ENCODE assay signal across 21 cellular contexts in genomic region chr16:87425941-87426340, GRCh38. TPM values are rescaled to one million over a fixed set of nuclear protein-coding genes. Genes with fewer than 3 reads are reported as not detected.
A peak's percentile ranks its signal among the peaks of the same experiment; 100 is the strongest.
DNase-seq lines count a peak whose midpoint lies in the region; ATAC-seq, FAIRE-seq and TF ChIP-seq lines count a peak whose summit lies in the region.
"Had no signal": no experiment of that assay in that cellular context is flagged by ENCODE, and none has a peak within 500 bp of the region (broad histone marks: within the 10 kb centered on the region; RNA-seq: fewer than 3 reads in every experiment).

No MANE protein-coding gene starts in this region.

- intact Hi-C loops in posterior vena cava (cut with DNase I): no loop called here

- H2BK120ac ChIP-seq in H1 (replicated peaks; ENCODE audit: low read depth, low read length): no peak overlapping the region

- no peaks in the 10 kb centered on the region for H3K36me3 Mint-ChIP-seq in activated CD4-positive, alpha-beta memory T cell treated with anti-CD3 and anti-CD28 coated beads, Interleukin-2, amount 10 ng/mL, durations not matched to agents 7 days and 5 days (ENCODE audit: low read depth)

- H2AFZ ChIP-seq in H1 (ENCODE audit: low read length): no peak overlapping the region
- H2AFZ ChIP-seq: GM23248 had no signal

- no peak overlapping the region for H2BK15ac ChIP-seq in H1 (ENCODE audit: low read length)

- no peak overlapping the region; the same call in 1 of the 2 replicates for H3K18ac ChIP-seq in H1 (ENCODE audit: extremely low read depth, low read length)

- no peak overlapping the region for H3K14ac ChIP-seq in H1 (ENCODE audit: insufficient read length)

- no peak overlapping the region for H3K27ac Mint-ChIP-seq in activated CD4-positive, alpha-beta memory T cell treated with anti-CD3 and anti-CD28 coated beads, Interleukin-2, amount 10 ng/mL, durations not matched to agents 7 days and 5 days

- no peak overlapping the region for H2BK20ac ChIP-seq in H1 (ENCODE audit: low read length)

- H3K23me2 ChIP-seq in H1 (ENCODE audit: low read depth, low read length): no peaks in the 10 kb centered on the region

- no peaks in the 10 kb centered on the region for H3K27me3 ChIP-seq in H1 (replicated peaks in 1 of 4; ENCODE audit: control insufficient read depth in 3 of 4, extremely low read depth in 1 of 4, insufficient read depth in 3 of 4, low read length in 3 of 4)
- H3K27me3 ChIP-seq: BE2C had no signal

- H3K4me3 ChIP-seq in H1 (ENCODE audit: extremely low read depth in 1 of 4, insufficient read depth in 2 of 4, low read depth in 3 of 4, low read length in 4 of 4): no peak overlapping the region
- H3K4me3 ChIP-seq: GM23248 had no signal

- peaks cover 0 to 3% (median 1%) of the 10 kb centered on the region in 4 experiments; a peak in 3 of 8 replicates for H3K36me3 ChIP-seq in H1 (ENCODE audit: control insufficient read depth in 2 of 4, insufficient read depth in 4 of 4, low read length in 3 of 4)

- H3K79me2 ChIP-seq in H1 (ENCODE audit: control insufficient read depth in 1 of 2, insufficient read depth in 2 of 2, low read length in 2 of 2): no peaks in the 10 kb centered on the region

- H3K9me3 Mint-ChIP-seq in activated CD4-positive, alpha-beta memory T cell treated with anti-CD3 and anti-CD28 coated beads, Interleukin-2, amount 10 ng/mL, durations not matched to agents 7 days and 5 days: no peaks in the 10 kb centered on the region
- H3K9me3 Mint-ChIP-seq: CD4-positive, CD25-positive, alpha-beta regulatory T cell; CD8-positive, alpha-beta memory T cell had no signal

- TF ChIP-seq CTCF in H1 (IDR thresholded peaks at IDR 0.05; ENCODE audit: control extremely low read depth in 1 of 3, insufficient read depth in 1 of 3, low read depth in 1 of 3, low read length in 3 of 3): no peak

- no peak overlapping the region for H2BK12ac ChIP-seq in H1 (ENCODE audit: low read depth, low read length)

- ATAC-seq in HG02852 (IDR thresholded peaks at IDR 0.05; ENCODE audit: unreplicated experiment): no peak
- no peak for ATAC-seq in HG02938 (IDR thresholded peaks at IDR 0.05; ENCODE audit: unreplicated experiment)

- FAIRE-seq in H1 (lab: Jason Lieb, UNC): no peak
- FAIRE-seq: A204.1, D721Med, GM12892, GM18507 had no signal

- no peak overlapping the region for H3K56ac ChIP-seq in H1 (replicated peaks; ENCODE audit: insufficient read length, low read depth, low read length)

- H3K4me1 Mint-ChIP-seq in activated CD4-positive, alpha-beta memory T cell treated with anti-CD3 and anti-CD28 coated beads, Interleukin-2, amount 10 ng/mL, durations not matched to agents 7 days and 5 days: peaks cover 3% of the 10 kb centered on the region

- H3K27me3 Mint-ChIP-seq in activated CD4-positive, alpha-beta memory T cell treated with anti-CD3 and anti-CD28 coated beads, Interleukin-2, amount 10 ng/mL, durations not matched to agents 7 days and 5 days: no peaks in the 10 kb centered on the region
- H3K27me3 Mint-ChIP-seq: CD4-positive, CD25-positive, alpha-beta regulatory T cell; CD8-positive, alpha-beta memory T cell had no signal

- H4K91ac ChIP-seq in H1 (replicated peaks; ENCODE audit: insufficient read length, low read length): peak overlapping the region; percentile 5

- no peak for TF ChIP-seq POLR2A in H1 (IDR thresholded peaks at IDR 0.05; ENCODE audit: control extremely low read depth in 1 of 2, low read depth in 2 of 2, low read length in 2 of 2)

- H3K79me1 ChIP-seq in H1 (ENCODE audit: low read depth, low read length): no peaks in the 10 kb centered on the region; the same call in 1 of the 2 replicates

- peak; percentile 7 for DNase-seq in D341Med (ENCODE audit: low spot score)
- peak; percentile 60 for DNase-seq in G401 (ENCODE audit: low spot score)
- DNase-seq in H1 (ENCODE audit: low read depth in 1 of 2, low spot score in 2 of 2): no peak
- peak; percentile 48 for DNase-seq in posterior vena cava (ENCODE audit: low spot score)
- DNase-seq in activated CD4-positive, alpha-beta memory T cell treated with anti-CD3 and anti-CD28 coated beads, Interleukin-2, amount 10 ng/mL, durations not matched to agents 7 days and 5 days: no peak
- no peak for DNase-seq in NCI-H69 (lab: John Stamatoyannopoulos, UW)
- DNase-seq: ACHN; BE2C; C1 segment of cervical spinal cord; CD4-positive, CD25-positive, alpha-beta regulatory T cell; CD8-positive, alpha-beta memory T cell; COR-L47; GDM1; GM23248 had no signal

- no peak overlapping the region for H2AK5ac ChIP-seq in H1 (ENCODE audit: low read depth, low read length)

- no peak overlapping the region for H3K4ac ChIP-seq in H1 (replicated peaks; ENCODE audit: insufficient read length, low read depth, low read length)

- no peaks in the 10 kb centered on the region for H3K9me3 ChIP-seq in H1 (ENCODE audit: insufficient read depth in 2 of 2, low read depth in 1 of 2, low read length in 1 of 2)
- H3K9me3 ChIP-seq: BE2C had no signal

- no peak overlapping the region for H3K23ac ChIP-seq in H1 (ENCODE audit: insufficient read length)

- H3K27ac ChIP-seq in H1 (ENCODE audit: low read depth, low read length): no peak overlapping the region
- H3K27ac ChIP-seq: GM23248, HL-60 had no signal

- peaks cover 3 to 10% of the 10 kb centered on the region in 2 experiments for H4K20me1 ChIP-seq in H1 (replicated peaks in 1 of 2; ENCODE audit: control insufficient read depth in 1 of 2, insufficient read depth in 2 of 2, low read length in 2 of 2)

- H2BK5ac ChIP-seq in H1 (ENCODE audit: low read depth, low read length): 0 out of 2 replicates have a peak overlapping the region, but pooled peaks have one; percentile 37

- POLR2A ChIA-PET in H1 (lab: Charles Lee; ENCODE audit: partially characterized antibody): interaction anchor here (1.2 to 1.3 kb wide), 2 partner anchors 10 to 13 kb away, joined by 4 read pairs; no protein-coding TSS in a partner anchor
- POLR2A ChIA-PET in activated CD4-positive, alpha-beta memory T cell treated with anti-CD3 and anti-CD28 coated beads, Interleukin-2, amount 10 ng/mL, durations not matched to agents 7 days and 5 days (lab: Charles Lee): no interaction called here

- H3K4me2 ChIP-seq in H1 (ENCODE audit: insufficient read depth in 1 of 2, low read depth in 2 of 2, low read length in 2 of 2): peak overlapping the region; percentile 34 to 46; a peak in 2 of 4 replicates

- TF ChIP-seq RAD21 in H1 (IDR thresholded peaks at IDR 0.05 in 1 of 2, conservative IDR thresholded peaks at IDR 0.05 in 1 of 2; ENCODE audit: low read depth in 2 of 2, low read length in 2 of 2): no peak

- in situ Hi-C loops in G401 (cut with HindIII; ENCODE audit: low sequenced_read_pairs): no loop called here

- H3K4me1 ChIP-seq in H1 (replicated peaks in 1 of 4; ENCODE audit: control insufficient read depth in 3 of 4, insufficient read depth in 4 of 4, low read length in 3 of 4): peaks cover 5 to 17% (median 11%) of the 10 kb centered on the region in 4 experiments
- H3K4me1 ChIP-seq: BE2C had no signal

- CTCF ChIA-PET in H1 (lab: Charles Lee; ENCODE audit: partially characterized antibody): interaction anchor here (1.0 to 4.6 kb wide), 6 partner anchors 9 to 210 kb away, joined by 3 to 22 read pairs (median 10); no protein-coding TSS in a partner anchor
- CTCF ChIA-PET in activated CD4-positive, alpha-beta memory T cell treated with anti-CD3 and anti-CD28 coated beads, Interleukin-2, amount 10 ng/mL, durations not matched to agents 7 days and 5 days (lab: Charles Lee): interaction anchor here (1.4 to 1.6 kb wide), 2 partner anchors 9 to 37 kb away, joined by 3 to 5 read pairs; no protein-coding TSS in a partner anchor

- no peak for TF ChIP-seq EP300 in H1 (IDR thresholded peaks at IDR 0.05; ENCODE audit: borderline replicate concordance in 1 of 2, low read depth in 2 of 2, low read length in 2 of 2)

- WGBS in H1 (ENCODE audit: extremely low coverage in 1 of 2, insufficient coverage in 1 of 2, insufficient read length in 1 of 2, insufficient replicate concordance in 2 of 2, low coverage in 1 of 2, low lambda C conversion rate in 2 of 2, missing lambda C conversion rate in 1 of 2), 2 experiments: 74% methylated on average over 12 of the region's 12 CpGs; no CpG with 5 or more reads in 1 of the 2 experiments

- H3K9ac ChIP-seq in H1 (replicated peaks in 1 of 4; ENCODE audit: extremely low read depth in 1 of 4, low read depth in 3 of 4, low read length in 3 of 4): no peak overlapping the region
- H3K9ac ChIP-seq: GM23248 had no signal

- H4K5ac ChIP-seq in H1 (ENCODE audit: insufficient read length, low read depth, low read length): no peak overlapping the region

- no peak overlapping the region for H4K8ac ChIP-seq in H1 (ENCODE audit: extremely low read depth, insufficient read depth, low read length)

- H3K4me3 Mint-ChIP-seq in activated CD4-positive, alpha-beta memory T cell treated with anti-CD3 and anti-CD28 coated beads, Interleukin-2, amount 10 ng/mL, durations not matched to agents 7 days and 5 days: no peak overlapping the region
- H3K4me3 Mint-ChIP-seq: CD4-positive, CD25-positive, alpha-beta regulatory T cell; CD8-positive, alpha-beta memory T cell had no signal

RNA-seq across cellular contexts. Expression of gene MAP1LC3B, which starts 33.8 kb away (rescaled TPM):
- 26.7 and 40.8 TPM in 2 replicates for total RNA-seq in G401 (2014; rRNA removed; shearing (Covaris generic))
- total RNA-seq in H1 (2021; fragmentation: NEBNext Ultra II Directional; extraction: Animal tissue kit (Norgen Biotek cat#: 25700)): 47.1 and 48.5 TPM in 2 replicates
- 15.4 and 29.5 TPM in 2 replicates for polyA plus RNA-seq in H1 (2011; rRNA removed)
- 19.4 TPM for polyA plus RNA-seq in H1 (2011; cell fraction: cytosol; rRNA removed)
- polyA plus RNA-seq in H1 (2011; cell fraction: nucleus; rRNA removed): 8.9 TPM
- 32.1 to 52.5 TPM (median 38.8 TPM) in 4 replicates for polyA plus RNA-seq in H1 (2012, experiment 1 of 2)
- 12.7 TPM for polyA plus RNA-seq in H1 (2012, experiment 2 of 2)
- 33.5 TPM for polyA plus RNA-seq in H1 (2013, experiment 1 of 2)
- polyA plus RNA-seq in H1 (2013, experiment 2 of 2): 32.1 TPM
- polyA minus RNA-seq in H1 (2011; rRNA and poly(A)+ RNA removed): 14.0 and 18.3 TPM in 2 replicates
- 17.2 TPM for polyA minus RNA-seq in H1 (2011; cell fraction: cytosol; rRNA and poly(A)+ RNA removed)
- polyA minus RNA-seq in H1 (2011; cell fraction: nucleus; rRNA and poly(A)+ RNA removed): 12.2 TPM
- 10 to 100 TPM; 51.2 to 52.2 TPM for total RNA-seq in posterior vena cava
- total RNA-seq in activated CD4-positive, alpha-beta memory T cell treated with anti-CD3 and anti-CD28 coated beads, Interleukin-2, amount 10 ng/mL, durations not matched to agents 7 days and 5 days: 10 to 100 TPM; 77.1 to 78.2 TPM

RNA-seq across cellular contexts. Expression of gene FBXO31, which starts 42.4 kb away (rescaled TPM):
- total RNA-seq in G401 (2014; rRNA removed; shearing (Covaris generic)): 11.9 and 15.4 TPM in 2 replicates
- 20.7 and 21.6 TPM in 2 replicates for total RNA-seq in H1 (2021; fragmentation: NEBNext Ultra II Directional; extraction: Animal tissue kit (Norgen Biotek cat#: 25700))
- 8.3 and 12.2 TPM in 2 replicates for polyA plus RNA-seq in H1 (2011; rRNA removed)
- 9.7 TPM for polyA plus RNA-seq in H1 (2011; cell fraction: cytosol; rRNA removed)
- polyA plus RNA-seq in H1 (2011; cell fraction: nucleus; rRNA removed): 20.1 TPM
- 8.1 to 13.1 TPM (median 11.7 TPM) in 4 replicates for polyA plus RNA-seq in H1 (2012, experiment 1 of 2)
- polyA plus RNA-seq in H1 (2012, experiment 2 of 2): 9.3 TPM
- 8.7 TPM for polyA plus RNA-seq in H1 (2013, experiment 1 of 2)
- 8.0 TPM for polyA plus RNA-seq in H1 (2013, experiment 2 of 2)
- 12.2 and 17.5 TPM in 2 replicates for polyA minus RNA-seq in H1 (2011; rRNA and poly(A)+ RNA removed)
- 11.9 TPM for polyA minus RNA-seq in H1 (2011; cell fraction: cytosol; rRNA and poly(A)+ RNA removed)
- polyA minus RNA-seq in H1 (2011; cell fraction: nucleus; rRNA and poly(A)+ RNA removed): 11.0 TPM
- total RNA-seq in posterior vena cava: 10 to 100 TPM; 50.4 to 58.5 TPM
- 10 to 100 TPM; 28.8 to 29.0 TPM for total RNA-seq in activated CD4-positive, alpha-beta memory T cell treated with anti-CD3 and anti-CD28 coated beads, Interleukin-2, amount 10 ng/mL, durations not matched to agents 7 days and 5 days

Comparison
In these comparisons a context has a peak if more than half of its experiments do, and no peak if none do; other contexts are left out.
1. DNase-seq: peak in D341Med (single experiment), G401 (single experiment) and posterior vena cava (single experiment); none in H1 (0 of 2), activated CD4-positive, alpha-beta memory T cell treated with anti-CD3 and anti-CD28 coated beads, Interleukin-2, amount 10 ng/mL, durations not matched to agents 7 days and 5 days (single experiment) and NCI-H69 (single experiment).